ENCODE assay signal across 8 cellular contexts in genomic region chr5:50440651-50441478, GRCh38.
DNase-seq lines count a peak whose midpoint lies in the region; ATAC-seq lines count a peak whose summit lies in the region.

Gene EMB (minus strand): TSS chr5:50441288. CDS start chr5:50441151, 137 bp downstream.

- no peak within 1 kb of the TSS for H3K9ac ChIP-seq in muscle layer of colon (ENCODE audit: low read length)

- no peaks in the 10 kb centered on the region for H3K9me3 ChIP-seq in muscle layer of colon (ENCODE audit: low read length)

- H3K36me3 ChIP-seq in muscle layer of colon (ENCODE audit: insufficient read depth, low read length), result no peaks in the 10 kb centered on the region

- peak within 1 kb of the TSS in 1 of 2 donors; percentile 20 for H3K4me3 ChIP-seq in muscle layer of colon (ENCODE audit: low read depth in 1 of 2, low read length in 2 of 2)

- peak within 1 kb of the TSS; percentile 44 for H3K27ac ChIP-seq in muscle layer of colon (ENCODE audit: low read depth, low read length)

- H3K4me1 ChIP-seq in muscle layer of colon (ENCODE audit: insufficient read depth, low read length), result no peaks in the 10 kb centered on the region

- ATAC-seq in HG03025 (IDR thresholded peaks at IDR 0.05; ENCODE audit: low FRiP score, unreplicated experiment), result peak; percentile 64

- H3K27me3 ChIP-seq in muscle layer of colon (ENCODE audit: control insufficient read depth in 1 of 2, insufficient read depth in 2 of 2, low read length in 2 of 2), result peaks cover 0 to 9% of the 10 kb centered on the region in 2 donors

- peak; percentile 17 for DNase-seq in SKM-1 (lab: John Stamatoyannopoulos, UW; ENCODE audit: unreplicated experiment)
- no peak for DNase-seq in SKM-1 treated with dmso at 0.1 percent for 144 hours (lab: John Stamatoyannopoulos, UW; ENCODE audit: unreplicated experiment)
- DNase-seq in NCI-H510A (lab: John Stamatoyannopoulos, UW), result peak; percentile 51
- DNase-seq in activated CD8-positive, alpha-beta memory T cell treated with anti-CD3 and anti-CD28 coated beads for 1 hour (ENCODE audit: extremely low read depth in 1 of 2, low read depth in 1 of 2), result peak; percentile 60 to 61
- peak; percentile 15 for DNase-seq in epidermal melanocyte (ENCODE audit: insufficient read length, low spot score)
- DNase-seq in stimulated activated CD8-positive, alpha-beta memory T cell treated with anti-CD3 and anti-CD28 coated beads, Interleukin-7, amount 100 ng/mL, for 4 hours (ENCODE audit: low read depth in 2 of 2), result peak; percentile 67 to 69
